Comparison of ENCODE assay signal across 1 cellular context in genomic region chr17:76131692-76132573, GRCh38.
TF ChIP-seq lines count a peak whose summit lies in the region.

No MANE protein-coding gene starts in this region.

TF ChIP-seq in HepG2, 621 proteins besides CTCF, POLR2A, EP300 and RAD21 (continues in another document):
- TF ChIP-seq ZNF619 (CRISPR knock-in tag; IDR thresholded peaks at IDR 0.05) = 0 out of 2 replicates have a peak, but pooled peaks have one; percentile 73
- no peak for TF ChIP-seq REPIN1 (CRISPR knock-in tag; IDR thresholded peaks at IDR 0.05; ENCODE audit: borderline replicate concordance, low read depth)
- no peak for TF ChIP-seq ZBTB14 (CRISPR knock-in tag; IDR thresholded peaks at IDR 0.05)
- no peak for TF ChIP-seq ZEB1 (IDR thresholded peaks at IDR 0.05; ENCODE audit: insufficient replicate concordance, low read depth)
- peak; percentile 40; the same call in 1 of the 2 replicates for TF ChIP-seq ATF7-NPFF (CRISPR knock-in tag; IDR thresholded peaks at IDR 0.05; ENCODE audit: low read depth)
- no peak for TF ChIP-seq ZNF7 (CRISPR knock-in tag; IDR thresholded peaks at IDR 0.05)
- no peak for TF ChIP-seq CREB3 (CRISPR knock-in tag; IDR thresholded peaks at IDR 0.05)
- no peak for TF ChIP-seq MXD4 (CRISPR knock-in tag; IDR thresholded peaks at IDR 0.05)
- no peak for TF ChIP-seq CEBPB (IDR thresholded peaks at IDR 0.05; ENCODE audit: borderline replicate concordance, low read depth, low read length)
- no peak for TF ChIP-seq KLF6 (CRISPR knock-in tag; IDR thresholded peaks at IDR 0.05)
- TF ChIP-seq EED (CRISPR knock-in tag; IDR thresholded peaks at IDR 0.05) = no peak
- no peak for TF ChIP-seq RERE (CRISPR knock-in tag; IDR thresholded peaks at IDR 0.05; ENCODE audit: low read depth)
- no peak for TF ChIP-seq LBX2 (CRISPR knock-in tag; IDR thresholded peaks at IDR 0.05; ENCODE audit: borderline replicate concordance)
- no peak for TF ChIP-seq FOXM1 (CRISPR knock-in tag; IDR thresholded peaks at IDR 0.05)
- TF ChIP-seq IRF9 (CRISPR knock-in tag; IDR thresholded peaks at IDR 0.05; ENCODE audit: borderline replicate concordance) = peak; percentile 71; the same call in 1 of the 2 replicates
- TF ChIP-seq HDAC1 (CRISPR knock-in tag; IDR thresholded peaks at IDR 0.05) = 0 out of 2 replicates have a peak, but pooled peaks have one; percentile 35
- TF ChIP-seq ZFP36L1 (CRISPR knock-in tag; IDR thresholded peaks at IDR 0.05) = no peak
- no peak for TF ChIP-seq NR3C1 (CRISPR knock-in tag; IDR thresholded peaks at IDR 0.05)
- peak; percentile 87; the same call in 1 of the 2 replicates for TF ChIP-seq HNRNPL (IDR thresholded peaks at IDR 0.05; ENCODE audit: low read depth, low read length)
- no peak for TF ChIP-seq ZNF780A (CRISPR knock-in tag; IDR thresholded peaks at IDR 0.05)
- no peak; the same call in 1 of the 2 replicates for TF ChIP-seq ZFX (CRISPR knock-in tag; IDR thresholded peaks at IDR 0.05; ENCODE audit: low read depth)
- TF ChIP-seq SRSF4 (IDR thresholded peaks at IDR 0.05; ENCODE audit: low read depth, low read length, poor library complexity, severe bottlenecking) = no peak
- no peak for TF ChIP-seq SMARCC2 (IDR thresholded peaks at IDR 0.05)
- no peak for TF ChIP-seq ZNF20 (CRISPR knock-in tag; IDR thresholded peaks at IDR 0.05)
- no peak for TF ChIP-seq LCORL (IDR thresholded peaks at IDR 0.05)
- no peak for TF ChIP-seq LCORL (CRISPR knock-in tag; IDR thresholded peaks at IDR 0.05)
- TF ChIP-seq ZMYM3 (CRISPR knock-in tag; IDR thresholded peaks at IDR 0.05) = no peak
- no peak for TF ChIP-seq ZNF781 (CRISPR knock-in tag; IDR thresholded peaks at IDR 0.05; ENCODE audit: borderline replicate concordance, not compliant biosample characterization)
- TF ChIP-seq RORA (CRISPR knock-in tag; IDR thresholded peaks at IDR 0.05) = no peak
- TF ChIP-seq ZNF430 (CRISPR knock-in tag; IDR thresholded peaks at IDR 0.05) = no peak
- TF ChIP-seq HNF1B (CRISPR knock-in tag; IDR thresholded peaks at IDR 0.05) = no peak
- TF ChIP-seq STAG1 (CRISPR knock-in tag; IDR thresholded peaks at IDR 0.05) = no peak
- no peak for TF ChIP-seq ZNF33B (CRISPR knock-in tag; IDR thresholded peaks at IDR 0.05)
- TF ChIP-seq ZNF296 (CRISPR knock-in tag; conservative IDR thresholded peaks at IDR 0.05) = no peak
- TF ChIP-seq THRA (CRISPR knock-in tag; IDR thresholded peaks at IDR 0.05; ENCODE audit: borderline replicate concordance) = peak; percentile 55; the same call in 1 of the 2 replicates
- no peak for TF ChIP-seq ZNF614 (CRISPR knock-in tag; IDR thresholded peaks at IDR 0.05; ENCODE audit: borderline replicate concordance)
- TF ChIP-seq ZNF550 (CRISPR knock-in tag; IDR thresholded peaks at IDR 0.05; ENCODE audit: borderline replicate concordance) = no peak
- TF ChIP-seq ZNF512 (CRISPR knock-in tag; IDR thresholded peaks at IDR 0.05) = no peak
- no peak for TF ChIP-seq ESRRA (CRISPR knock-in tag; IDR thresholded peaks at IDR 0.05; ENCODE audit: low read depth)
- no peak for TF ChIP-seq ZSCAN9 (CRISPR knock-in tag; IDR thresholded peaks at IDR 0.05; ENCODE audit: borderline replicate concordance)
- no peak for TF ChIP-seq SNAPC2 (CRISPR knock-in tag; IDR thresholded peaks at IDR 0.05)
- TF ChIP-seq ZMYM2 (CRISPR knock-in tag; IDR thresholded peaks at IDR 0.05) = no peak
- TF ChIP-seq SALL2 (CRISPR knock-in tag; IDR thresholded peaks at IDR 0.05) = no peak
- no peak for TF ChIP-seq PHF5A (CRISPR knock-in tag; IDR thresholded peaks at IDR 0.05; ENCODE audit: low read depth, unreplicated experiment)
- no peak for TF ChIP-seq ZNF451 (CRISPR knock-in tag; IDR thresholded peaks at IDR 0.05)
- TF ChIP-seq ZNF772 (CRISPR knock-in tag; IDR thresholded peaks at IDR 0.05) = peak; percentile 10; the same call in 1 of the 2 replicates
- TF ChIP-seq AGO1 (IDR thresholded peaks at IDR 0.05; ENCODE audit: low read depth, low read length, poor library complexity, severe bottlenecking) = peak; percentile 33
- no peak for TF ChIP-seq ELF1 (CRISPR knock-in tag; IDR thresholded peaks at IDR 0.05)
- no peak for TF ChIP-seq YEATS4 (CRISPR knock-in tag; IDR thresholded peaks at IDR 0.05; ENCODE audit: borderline replicate concordance)
- TF ChIP-seq ZNF260 (CRISPR knock-in tag; IDR thresholded peaks at IDR 0.05; ENCODE audit: borderline replicate concordance, low read depth) = no peak
- TF ChIP-seq TP53 (CRISPR knock-in tag; conservative IDR thresholded peaks at IDR 0.05) = no peak
- TF ChIP-seq ZC3H4 (CRISPR knock-in tag; IDR thresholded peaks at IDR 0.05; ENCODE audit: borderline replicate concordance) = no peak
- TF ChIP-seq ZNF572 (CRISPR knock-in tag; IDR thresholded peaks at IDR 0.05) = peak; percentile 72; the same call in 1 of the 2 replicates
- no peak for TF ChIP-seq ZNF18 (CRISPR knock-in tag; IDR thresholded peaks at IDR 0.05; ENCODE audit: insufficient replicate concordance)
- no peak for TF ChIP-seq ZNF282 (IDR thresholded peaks at IDR 0.05; ENCODE audit: partially characterized antibody)
- TF ChIP-seq STAT5B (CRISPR knock-in tag; IDR thresholded peaks at IDR 0.05) = no peak
- 0 out of 2 replicates have a peak, but pooled peaks have one; percentile 34 for TF ChIP-seq ZNF446 (CRISPR knock-in tag; IDR thresholded peaks at IDR 0.05)
